In genomic region chr1:160523789-160524188, GRCh38 we compare ENCODE assay signal across 6 cellular contexts. TPM values are rescaled to one million over a fixed set of nuclear protein-coding genes. Genes with fewer than 3 reads are reported as not detected.
"Had no signal": no experiment of that assay in that cellular context is flagged by ENCODE, and none has a peak within 500 bp of the region (broad histone marks: within the 10 kb centered on the region; RNA-seq: fewer than 3 reads in every experiment).

No MANE protein-coding gene starts in this region.

RNA-seq across cellular contexts. Expression of gene SLAMF6, which starts 0.7 kb away (rescaled TPM):
- total RNA-seq: fibroblast of lung, myocyte, osteoblast, renal cortical epithelial cell, WTC11 had no signal
- polyA plus RNA-seq: fibroblast of lung, keratinocyte had no signal

RNA-seq across cellular contexts. Expression of gene CD84, which starts 55.5 kb away (rescaled TPM):
- total RNA-seq: fibroblast of lung, myocyte, renal cortical epithelial cell had no signal
- polyA plus RNA-seq: fibroblast of lung, keratinocyte had no signal
